ENCODE assay signal across 8 cellular contexts in genomic region chr1:160261878-160262794, GRCh38. TPM values are rescaled to one million over a fixed set of nuclear protein-coding genes. Genes with fewer than 3 reads are reported as not detected.
DNase-seq lines count a peak whose midpoint lies in the region; ATAC-seq and TF ChIP-seq lines count a peak whose summit lies in the region.

Gene DCAF8, minus strand, starts transcription at chr1:160262549. Its CDS starts 18,541 bp downstream, at chr1:160244008.

- H3K9me3 Mint-ChIP-seq in CD8-positive, alpha-beta T cell: no peaks in the 10 kb centered on the region

- POLR2A ChIA-PET in CD8-positive, alpha-beta T cell (lab: Charles Lee): interaction anchor here (0.5 to 5.1 kb wide), 16 partner anchors 10 to 1477 kb away, joined by 3 to 36 read pairs (median 3); partner anchors contain the start of genes COPA, IGSF8, NCSTN and PEX19

- intact Hi-C loops in CD8-positive, alpha-beta T cell (cut with DNase I, micrococcal nuclease): loop anchor here (1.0 to 10.0 kb wide), 13 partner anchors 23 to 873 kb away; partner anchors contain the start of genes COPA (in 2 of the 2), IGSF8 (in 2 of the 2), NCSTN (in 2 of the 2) and USF1 (in 2 of the 2)

- TF ChIP-seq CTCF in CD8-positive, alpha-beta T cell (IDR thresholded peaks at IDR 0.05): no peak
- no peak for TF ChIP-seq CTCF in lung (IDR thresholded peaks at IDR 0.05; ENCODE audit: control extremely low read depth, extremely low read depth)

- H3K36me3 ChIP-seq in CD8-positive, alpha-beta T cell (ENCODE audit: insufficient read depth, low read length): no peaks in the 10 kb centered on the region
- no peaks in the 10 kb centered on the region for H3K36me3 ChIP-seq in lung (ENCODE audit: control insufficient read depth in 2 of 2, insufficient read depth in 2 of 2, low read length in 2 of 2)

- H3K27ac ChIP-seq in CD8-positive, alpha-beta T cell (ENCODE audit: low read depth, low read length): peak within 1 kb of the TSS; percentile 83
- peak within 1 kb of the TSS; percentile 98 to 100 for H3K27ac ChIP-seq in lung (ENCODE audit: low read depth in 1 of 2, low read length in 1 of 2)

- peak within 1 kb of the TSS; percentile 96 for H3K4me3 Mint-ChIP-seq in CD8-positive, alpha-beta T cell

- H3K9me3 ChIP-seq in CD8-positive, alpha-beta T cell (ENCODE audit: low read length): no peaks in the 10 kb centered on the region
- H3K9me3 ChIP-seq in lung (ENCODE audit: control insufficient read depth in 2 of 2, insufficient read depth in 1 of 2, low read length in 1 of 2): no peaks in the 10 kb centered on the region

- DNase-seq in CD8-positive, alpha-beta T cell: peak; percentile 97 to 99 (median 97)
- DNase-seq in HS-27A (ENCODE audit: low read depth) (peak; percentile 88), NK-92 (lab: John Stamatoyannopoulos, UW; ENCODE audit: unreplicated experiment) (peak; percentile 90), lung (ENCODE audit: low spot score) (peak; percentile 98)
- DNase-seq in activated CD8-positive, alpha-beta memory T cell treated with anti-CD3 and anti-CD28 coated beads for 1 hour (ENCODE audit: extremely low read depth in 1 of 2, low read depth in 1 of 2): peak; percentile 95 to 96
- DNase-seq in effector CD4-positive, alpha-beta T cell: peak; percentile 97
- DNase-seq in stimulated activated CD4-positive, alpha-beta T cell treated with anti-CD3 and anti-CD28 coated beads, TNF-alpha, amount 100 ng/mL, for 4 hours (ENCODE audit: low read depth in 3 of 3): peak; percentile 92 to 95 (median 94)

- WGBS in lung, 2 donors: 0 to 1% methylated on average over 55 to 69 of the region's 69 CpGs

- ATAC-seq in CD8-positive, alpha-beta T cell: peak; percentile 87
- ATAC-seq in GM19467 (IDR thresholded peaks at IDR 0.05; ENCODE audit: unreplicated experiment) (peak; percentile 82), lung (ENCODE audit: insufficient read depth, low FRiP score) (peak; percentile 99)

- peak within 1 kb of the TSS; percentile 98 for H3K27ac Mint-ChIP-seq in CD8-positive, alpha-beta T cell

- H3K4me1 Mint-ChIP-seq in CD8-positive, alpha-beta T cell (ENCODE audit: low read depth): peaks cover 41% of the 10 kb centered on the region

- H3K4me3 ChIP-seq in CD8-positive, alpha-beta T cell (ENCODE audit: low read depth, low read length): peak within 1 kb of the TSS; percentile 91
- peak within 1 kb of the TSS; percentile 99 for H3K4me3 ChIP-seq in lung

- CTCF ChIA-PET in CD8-positive, alpha-beta T cell (lab: Charles Lee): interaction anchor here (0.7 to 6.1 kb wide), 7 partner anchors 10 to 181 kb away, joined by 3 to 39 read pairs (median 9); no protein-coding TSS in a partner anchor

- peaks cover 31% of the 10 kb centered on the region for H3K4me1 ChIP-seq in CD8-positive, alpha-beta T cell (ENCODE audit: insufficient read depth, low read length)
- H3K4me1 ChIP-seq in lung (ENCODE audit: control insufficient read depth in 2 of 2, insufficient read depth in 2 of 2, low read length in 2 of 2): peaks cover 0 to 20% of the 10 kb centered on the region in 2 donors

- peaks cover 29% of the 10 kb centered on the region for H3K36me3 Mint-ChIP-seq in CD8-positive, alpha-beta T cell

- no peaks in the 10 kb centered on the region for H3K27me3 ChIP-seq in CD8-positive, alpha-beta T cell (ENCODE audit: insufficient read depth, low read length)
- no peaks in the 10 kb centered on the region for H3K27me3 ChIP-seq in lung (ENCODE audit: control insufficient read depth, insufficient read depth)

- no peaks in the 10 kb centered on the region for H3K27me3 Mint-ChIP-seq in CD8-positive, alpha-beta T cell (ENCODE audit: low read depth)

RNA-seq across cellular contexts. Expression of gene DCAF8, which starts in this region (rescaled TPM):
- total RNA-seq in CD8-positive, alpha-beta T cell: 100 to 1,000 TPM; 152 to 162 TPM
- 100 to 1,000 TPM; 104 to 207 TPM for total RNA-seq in lung
- polyA plus RNA-seq in lung: 10 to 100 TPM; 64.0 to 72.4 TPM

Comparison
In these comparisons a context has a peak if more than half of its experiments do, and no peak if none do; other contexts are left out.
1. Peak in every context shown above with its lines: DNase-seq, ATAC-seq, H3K4me3 ChIP-seq and H3K27ac ChIP-seq.